Comparison of ENCODE assay signal across 7 cellular contexts in the genomic region with DNA sequence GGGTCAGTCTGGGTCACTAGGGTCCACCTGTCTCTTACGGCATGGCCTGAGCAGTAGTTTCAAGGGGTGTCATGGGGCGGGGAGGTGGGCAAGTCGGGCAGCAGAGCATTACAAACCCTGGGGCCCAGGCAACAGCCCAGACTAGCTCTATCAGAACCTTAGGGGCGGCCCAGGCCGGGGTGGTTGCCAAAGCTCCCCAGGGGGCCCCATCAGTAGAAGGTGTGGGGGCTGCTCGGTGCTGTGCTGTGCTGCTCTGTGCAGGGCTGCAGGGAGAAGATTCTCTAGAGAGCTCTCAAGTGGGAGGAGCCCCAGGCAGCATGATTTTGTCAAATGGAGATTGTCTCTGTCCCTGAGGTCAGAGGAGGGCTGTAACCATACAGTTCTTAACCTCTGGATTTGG. TPM values are rescaled to one million over a fixed set of nuclear protein-coding genes. Genes with fewer than 3 reads are reported as not detected.
DNase-seq lines count a peak whose midpoint lies in the region; ATAC-seq, FAIRE-seq and TF ChIP-seq lines count a peak whose summit lies in the region.

No MANE protein-coding gene starts in this region.

- TF ChIP-seq POLR2A in erythroblast (IDR thresholded peaks at IDR 0.05; ENCODE audit: low read length): peak; percentile 35

- ATAC-seq in GM21526 (IDR thresholded peaks at IDR 0.05; ENCODE audit: low FRiP score, unreplicated experiment): peak; percentile 41

- FAIRE-seq in GM18507 (lab: Jason Lieb, UNC): peak; percentile 41

- peak overlapping the region; percentile 50 for H3K4me3 ChIP-seq in Jurkat, Clone E6-1 (ENCODE audit: low read length)

- DNase-seq in GM18507 (ENCODE audit: extremely low spot score, insufficient read length, low read depth): no peak
- peak; percentile 44 for DNase-seq in Jurkat, Clone E6-1 (ENCODE audit: low read depth, low spot score)
- peak; percentile 93 to 95 for DNase-seq in erythroblast (lab: John Stamatoyannopoulos, UW)
- DNase-seq in NCI-H1930 (lab: John Stamatoyannopoulos, UW): no peak
- DNase-seq in cerebellar nuclear complex (lab: John Stamatoyannopoulos, UW): no peak
- DNase-seq in C1 segment of cervical spinal cord (lab: John Stamatoyannopoulos, UW): no peak

RNA-seq across cellular contexts. Expression of a gene that starts 36.4 kb away (rescaled TPM):
- polyA plus RNA-seq in Jurkat, Clone E6-1 (2012; ENCODE audit: insufficient read depth, insufficient read length): 13.9 TPM

Comparison
In these comparisons a context has a peak if more than half of its experiments do, and no peak if none do; other contexts are left out.
1. DNase-seq: peak in Jurkat, Clone E6-1 (single experiment) and erythroblast (2 of 2); none in GM18507 (single experiment), NCI-H1930 (0 of 2), cerebellar nuclear complex (0 of 2) and C1 segment of cervical spinal cord (0 of 14).